In genomic region chr7:100220833-100221718, GRCh38 we compare ENCODE assay signal across 10 cellular contexts. TPM values are rescaled to one million over a fixed set of nuclear protein-coding genes. Genes with fewer than 3 reads are reported as not detected.
DNase-seq lines count a peak whose midpoint lies in the region; ATAC-seq and TF ChIP-seq lines count a peak whose summit lies in the region.
"Had no signal": no experiment of that assay in that cellular context is flagged by ENCODE, and none has a peak within 500 bp of the region (broad histone marks: within the 10 kb centered on the region; RNA-seq: fewer than 3 reads in every experiment).

No MANE protein-coding gene starts in this region.

- H3K4me1 Mint-ChIP-seq in activated CD8-positive, alpha-beta T cell treated with anti-CD3 and anti-CD28 coated beads for 36 hours (ENCODE audit: low read depth) = peaks cover 47% of the 10 kb centered on the region

- ATAC-seq in GM18511 (IDR thresholded peaks at IDR 0.05; ENCODE audit: unreplicated experiment) = peak; percentile 62
- ATAC-seq in HG02981 (IDR thresholded peaks at IDR 0.05; ENCODE audit: unreplicated experiment) = peak; percentile 47
- peak; percentile 54 for ATAC-seq in activated CD8-positive, alpha-beta T cell treated with anti-CD3 and anti-CD28 coated beads for 36 hours

- peaks cover 0 to 2% of the 10 kb centered on the region in 2 donors for H3K4me1 ChIP-seq in mucosa of rectum (ENCODE audit: control insufficient read depth in 2 of 2, insufficient read depth in 2 of 2, low read length in 2 of 2)
- peaks cover 3% of the 10 kb centered on the region for H3K4me1 ChIP-seq in left ventricle myocardium inferior

- no peaks in the 10 kb centered on the region for H3K36me3 ChIP-seq in mucosa of rectum (ENCODE audit: control insufficient read depth in 2 of 2, insufficient read depth in 2 of 2, low read length in 2 of 2)
- peaks cover 24% of the 10 kb centered on the region for H3K36me3 ChIP-seq in left ventricle myocardium inferior
- H3K36me3 ChIP-seq: thoracic aorta had no signal

- H3K4me3 ChIP-seq in mucosa of rectum (ENCODE audit: low read length in 2 of 2) (peak overlapping the region; percentile 2 to 56), left ventricle myocardium inferior (no peak overlapping the region)
- H3K4me3 ChIP-seq: thoracic aorta had no signal

- peak overlapping the region; percentile 29 to 47 for H3K9ac ChIP-seq in mucosa of rectum (ENCODE audit: low read depth in 1 of 2, low read length in 2 of 2)

- H3K36me3 Mint-ChIP-seq in activated CD8-positive, alpha-beta T cell treated with anti-CD3 and anti-CD28 coated beads for 36 hours (ENCODE audit: low read depth) = peaks cover 69% of the 10 kb centered on the region

- no peaks in the 10 kb centered on the region for H3K9me3 Mint-ChIP-seq in activated CD8-positive, alpha-beta T cell treated with anti-CD3 and anti-CD28 coated beads for 36 hours

- H3K27ac Mint-ChIP-seq in activated CD8-positive, alpha-beta T cell treated with anti-CD3 and anti-CD28 coated beads for 36 hours = peak overlapping the region; percentile 99

- POLR2A ChIA-PET in activated CD8-positive, alpha-beta T cell treated with anti-CD3 and anti-CD28 coated beads for 36 hours (lab: Charles Lee) = interaction anchor here (0.6 to 3.4 kb wide), 14 partner anchors 9 to 362 kb away, joined by 3 to 28 read pairs (median 4); partner anchors contain the start of genes LAMTOR4, MBLAC1 and MEPCE

- H3K27ac ChIP-seq in mucosa of rectum (ENCODE audit: low read depth in 2 of 2, low read length in 2 of 2) (peak overlapping the region; percentile 64 to 86), left ventricle myocardium inferior (replicated peaks) (no peak overlapping the region)
- H3K27ac ChIP-seq: epithelial cell of prostate, thoracic aorta had no signal

- H3K27me3 ChIP-seq in mucosa of rectum (ENCODE audit: control insufficient read depth in 2 of 2, insufficient read depth in 2 of 2, low read length in 2 of 2) (no peaks in the 10 kb centered on the region), left ventricle myocardium inferior (ENCODE audit: low read depth) (no peaks in the 10 kb centered on the region)

- intact Hi-C loops in activated CD8-positive, alpha-beta T cell treated with anti-CD3 and anti-CD28 coated beads for 36 hours (cut with micrococcal nuclease) = no loop called here
- intact Hi-C loops in left ventricle myocardium inferior (cut with micrococcal nuclease) = no loop called here

- H3K27me3 Mint-ChIP-seq in activated CD8-positive, alpha-beta T cell treated with anti-CD3 and anti-CD28 coated beads for 36 hours = no peaks in the 10 kb centered on the region

- H3K9me3 ChIP-seq in mucosa of rectum (ENCODE audit: control insufficient read depth in 2 of 2, low read length in 2 of 2) = no peaks in the 10 kb centered on the region
- no peaks in the 10 kb centered on the region for H3K9me3 ChIP-seq in left ventricle myocardium inferior (replicated peaks)
- H3K9me3 ChIP-seq: thoracic aorta had no signal

- CTCF ChIA-PET in activated CD8-positive, alpha-beta T cell treated with anti-CD3 and anti-CD28 coated beads for 36 hours (lab: Charles Lee) = interaction anchor here (0.5 to 2.2 kb wide), 7 partner anchors 31 to 187 kb away, joined by 3 to 9 read pairs (median 6); no protein-coding TSS in a partner anchor

- H3K4me3 Mint-ChIP-seq in activated CD8-positive, alpha-beta T cell treated with anti-CD3 and anti-CD28 coated beads for 36 hours = peak overlapping the region; percentile 97

- peak; percentile 81 for DNase-seq in activated CD8-positive, alpha-beta T cell treated with anti-CD3 and anti-CD28 coated beads for 36 hours
- DNase-seq in NCI-H1417 (lab: John Stamatoyannopoulos, UW) = no peak
- DNase-seq in DMS53 (lab: John Stamatoyannopoulos, UW) = no peak
- DNase-seq in left ventricle myocardium inferior = no peak
- no peak for DNase-seq in medulla oblongata (ENCODE audit: extremely low spot score)

- no peak for TF ChIP-seq CTCF in activated CD8-positive, alpha-beta T cell treated with anti-CD3 and anti-CD28 coated beads for 36 hours (IDR thresholded peaks at IDR 0.05)
- TF ChIP-seq CTCF in left ventricle myocardium inferior (IDR thresholded peaks at IDR 0.05; ENCODE audit: borderline replicate concordance) = no peak

RNA-seq across cellular contexts. Expression of gene PVRIG, which starts 1.3 kb away (rescaled TPM):
- 10 to 100 TPM; 29.8 to 30.2 TPM for total RNA-seq in activated CD8-positive, alpha-beta T cell treated with anti-CD3 and anti-CD28 coated beads for 36 hours
- total RNA-seq in left ventricle myocardium inferior = not detected

RNA-seq across cellular contexts. Expression of gene STAG3, which starts 43.4 kb away (rescaled TPM):
- total RNA-seq in activated CD8-positive, alpha-beta T cell treated with anti-CD3 and anti-CD28 coated beads for 36 hours = 10 to 100 TPM; 13.2 to 15.8 TPM
- 0.74 TPM for total RNA-seq in left ventricle myocardium inferior

RNA-seq across cellular contexts. Expression of gene GPC2, which starts 43.9 kb away (rescaled TPM):
- 1 to 10 TPM; 3.7 to 4.3 TPM for total RNA-seq in activated CD8-positive, alpha-beta T cell treated with anti-CD3 and anti-CD28 coated beads for 36 hours
- 0.25 TPM for total RNA-seq in left ventricle myocardium inferior

RNA-seq across cellular contexts. Expression of gene GAL3ST4, which starts 52.7 kb away (rescaled TPM):
- total RNA-seq in activated CD8-positive, alpha-beta T cell treated with anti-CD3 and anti-CD28 coated beads for 36 hours = 1 to 10 TPM; 2.4 to 2.7 TPM
- 1.5 TPM for total RNA-seq in left ventricle myocardium inferior

Comparison
In these comparisons a context has a peak if more than half of its experiments do, and no peak if none do; other contexts are left out.
1. RNA of gene PVRIG, which starts 1.3 kb away (total RNA-seq): 29.8 to 30.2 TPM in activated CD8-positive, alpha-beta T cell treated with anti-CD3 and anti-CD28 coated beads for 36 hours; not detected in left ventricle myocardium inferior (single experiment); every median in the first group is over 10 times any median in the second.
2. Peak in every context shown above with its lines, with median percentiles within 50 percentile points of each other: ATAC-seq.